Comparison of ENCODE assay signal across 15 cellular contexts in genomic region chr17:81852237-81852636, GRCh38. TPM values are rescaled to one million over a fixed set of nuclear protein-coding genes. Genes with fewer than 3 reads are reported as not detected.
DNase-seq lines count a peak whose midpoint lies in the region; TF ChIP-seq lines count a peak whose summit lies in the region.
"Had no signal": no experiment of that assay in that cellular context is flagged by ENCODE, and none has a peak within 500 bp of the region (broad histone marks: within the 10 kb centered on the region; RNA-seq: fewer than 3 reads in every experiment).

No MANE protein-coding gene starts in this region.

- CTCF ChIA-PET in RWPE1 (lab: Yijun Ruan, JAX): interaction anchor here (0.6 to 1.2 kb wide), 2 partner anchors 118 to 214 kb away, joined by 3 to 4 read pairs; no protein-coding TSS in a partner anchor

- H3K27me3 ChIP-seq in brain microvascular endothelial cell (replicated peaks): no peaks in the 10 kb centered on the region

- no peak overlapping the region for H3K4me3 ChIP-seq in brain microvascular endothelial cell (ENCODE audit: low read depth, low read length)

- H3K4me3 Mint-ChIP-seq in neural crest cell: peak overlapping the region; percentile 27
- H3K4me3 Mint-ChIP-seq: CD14-positive monocyte had no signal

- H3K27me3 Mint-ChIP-seq in neural crest cell (ENCODE audit: low read depth): no peaks in the 10 kb centered on the region
- H3K27me3 Mint-ChIP-seq: CD8-positive, alpha-beta memory T cell had no signal

- POLR2A ChIA-PET in RWPE1 (lab: Yijun Ruan, JAX; ENCODE audit: low non-redundant PET): interaction anchor here (1.9 kb wide), 1 partner anchor 9 kb away, joined by 4 read pairs; no protein-coding TSS in a partner anchor

- in situ Hi-C loops in brain microvascular endothelial cell (cut with HindIII; ENCODE audit: low pct_ligation_motif_present, low sequenced_read_pairs): no loop called here

- H3K36me3 Mint-ChIP-seq in neural crest cell (ENCODE audit: low read depth): no peaks in the 10 kb centered on the region

- peak overlapping the region; percentile 100 for H3K27ac ChIP-seq in RWPE1
- H3K27ac ChIP-seq in brain microvascular endothelial cell: no peak overlapping the region

- H3K4me1 Mint-ChIP-seq in neural crest cell: no peaks in the 10 kb centered on the region

- H3K27ac Mint-ChIP-seq in neural crest cell (ENCODE audit: unreplicated experiment): no peak overlapping the region

- DNase-seq in RWPE1 (ENCODE audit: low spot score): no peak
- no peak for DNase-seq in neural crest cell (ENCODE audit: low read depth, low spot score)
- no peak for DNase-seq in T-helper 2 cell
- DNase-seq in brain microvascular endothelial cell: no peak
- no peak for DNase-seq in activated naive CD4-positive, alpha-beta T cell (lab: John Stamatoyannopoulos, UW)
- DNase-seq: Caco-2; CD8-positive, alpha-beta memory T cell; DND-41; GDM1; HCEC 1CT; IMR-90; KG1 had no signal

- peaks cover 79% of the 10 kb centered on the region for H3K36me3 ChIP-seq in brain microvascular endothelial cell (replicated peaks)

- TF ChIP-seq CTCF in RWPE1 (conservative IDR thresholded peaks at IDR 0.05; ENCODE audit: low read depth) (no peak), neural crest cell (conservative IDR thresholded peaks at IDR 0.05) (no peak), brain microvascular endothelial cell (IDR thresholded peaks at IDR 0.05; ENCODE audit: low read depth, low read length, missing control alignments) (no peak)

- H3K9me3 Mint-ChIP-seq in neural crest cell: no peaks in the 10 kb centered on the region
- H3K9me3 Mint-ChIP-seq: CD8-positive, alpha-beta memory T cell had no signal

RNA-seq across cellular contexts. Expression of gene P4HB, which starts 8.1 kb away (rescaled TPM):
- 364 and 368 TPM in 2 replicates for total RNA-seq in neural crest cell

RNA-seq across cellular contexts. Expression of gene PPP1R27, which starts 17.4 kb away (rescaled TPM):
- total RNA-seq in neural crest cell: not detected in 2 replicates
- total RNA-seq: A673; CD8-positive, alpha-beta memory T cell; H4; IMR-90 had no signal

RNA-seq across cellular contexts. Expression of gene ARHGDIA, which starts 18.9 kb away (rescaled TPM):
- total RNA-seq in neural crest cell: 405 and 429 TPM in 2 replicates

RNA-seq across cellular contexts. Expression of gene MCRIP1, which starts 19.1 kb away (rescaled TPM):
- 189 and 200 TPM in 2 replicates for total RNA-seq in neural crest cell

RNA-seq across cellular contexts. Expression of gene ALYREF, which starts 39.1 kb away (rescaled TPM):
- total RNA-seq in neural crest cell: 216 and 217 TPM in 2 replicates
